Comparison of ENCODE assay signal across 10 cellular contexts in the genomic region with DNA sequence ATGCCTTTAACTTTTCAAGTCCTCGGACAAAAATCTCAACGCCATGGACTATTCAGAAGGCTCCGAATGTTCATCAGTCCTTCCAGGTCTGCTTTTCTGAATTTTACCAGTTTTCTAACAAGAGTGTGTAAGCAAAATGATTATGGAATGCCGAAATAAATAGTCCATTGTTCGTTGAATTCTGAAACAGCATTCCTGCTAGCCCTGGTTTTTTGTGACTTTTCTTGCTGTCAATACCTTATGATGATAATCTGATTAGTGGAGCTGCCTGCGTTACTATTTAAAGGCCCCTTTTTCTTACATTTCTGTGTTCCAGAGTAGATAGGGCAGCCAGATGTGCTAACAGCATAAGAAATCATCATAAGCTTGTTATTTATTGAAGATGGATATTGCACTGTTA.
"Had no signal": no experiment of that assay in that cellular context is flagged by ENCODE, and none has a peak within 500 bp of the region (broad histone marks: within the 10 kb centered on the region; RNA-seq: fewer than 3 reads in every experiment).

No MANE protein-coding gene starts in this region.

- H3K9me3 Mint-ChIP-seq: HFFc6, IgD-negative memory B cell had no signal

- H3K36me3 ChIP-seq: HAP-1 had no signal

- H3K27ac Mint-ChIP-seq: HFFc6 had no signal

- H3K27me3 Mint-ChIP-seq: IgD-negative memory B cell had no signal

- H3K4me3 ChIP-seq: GM23248, HAP-1 had no signal

- H3K27ac ChIP-seq: GM23248, HL-60 had no signal

- DNase-seq: GM23248, GOT3, H7, HFFc6, KBM-7 had no signal

- ATAC-seq: HCT116, HepG2 had no signal

- FAIRE-seq: HepG2 had no signal

- H3K9me3 ChIP-seq: HAP-1 had no signal

- H3K4me3 Mint-ChIP-seq: HFFc6, IgD-negative memory B cell had no signal

- H2AFZ ChIP-seq: GM23248 had no signal

- H3K9ac ChIP-seq: GM23248 had no signal
